ENCODE assay signal across 8 cellular contexts in the genomic region with DNA sequence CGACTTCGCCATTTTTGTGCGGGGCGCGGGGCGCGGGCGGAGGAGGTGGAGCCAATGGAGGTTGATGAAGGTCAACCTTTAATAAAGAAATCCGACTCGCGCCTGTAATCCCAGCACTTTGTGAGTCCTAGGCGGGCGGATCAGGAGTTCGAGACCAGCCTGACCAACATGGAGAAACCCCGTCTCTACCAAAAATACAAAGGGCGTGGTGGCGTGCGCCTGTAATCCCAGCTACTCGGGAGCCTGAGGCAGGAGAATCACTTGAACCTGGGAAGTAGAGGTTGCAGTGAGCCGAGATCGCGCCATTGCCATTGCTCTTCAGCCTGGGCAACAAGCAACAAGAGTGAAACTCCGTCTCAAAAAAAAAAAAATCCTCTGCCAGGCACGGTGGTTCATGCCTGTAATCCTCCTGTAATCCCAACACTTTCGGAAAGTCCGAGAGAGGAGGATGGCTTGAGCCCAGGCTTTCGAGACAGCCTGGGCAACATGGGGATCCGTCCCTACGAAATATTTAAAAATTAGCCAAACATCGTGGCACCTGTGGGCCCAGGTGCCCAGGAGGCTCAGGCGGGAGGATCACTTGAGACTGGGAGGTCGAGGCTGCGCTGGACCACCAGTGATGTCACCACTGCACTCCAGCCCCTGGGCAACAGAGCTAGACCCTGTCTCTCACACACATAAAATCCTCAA. TPM values are rescaled to one million over a fixed set of nuclear protein-coding genes. Genes with fewer than 3 reads are reported as not detected.
A peak's percentile ranks its signal among the peaks of the same experiment; 100 is the strongest.
DNase-seq lines count a peak whose midpoint lies in the region; ATAC-seq, FAIRE-seq and TF ChIP-seq lines count a peak whose summit lies in the region.

No MANE protein-coding gene starts in this region.

- H4K20me1 ChIP-seq in KMS-11 (ENCODE audit: insufficient read depth), result no peaks in the 10 kb centered on the region

- no peak for ATAC-seq in HG02852 (IDR thresholded peaks at IDR 0.05; ENCODE audit: unreplicated experiment)

- peak overlapping the region; percentile 91 to 97 (median 96) for H3K4me3 Mint-ChIP-seq in nephron

- H3K27ac ChIP-seq in KMS-11, result peak overlapping the region; percentile 12
- H3K27ac ChIP-seq in coronary artery, result peak overlapping the region in 1 of 2 donors; percentile 96

- H3K9me3 ChIP-seq in BE2C, result no peaks in the 10 kb centered on the region

- H3K4me3 ChIP-seq in BE2C (ENCODE audit: low read depth, low read length) (peak overlapping the region; percentile 95), KMS-11 (IDR thresholded peaks at IDR 0.05; ENCODE audit: insufficient read depth, low read depth, low read length) (no peak overlapping the region), coronary artery (peak overlapping the region; percentile 94)

- no peaks in the 10 kb centered on the region for H3K27me3 Mint-ChIP-seq in nephron (ENCODE audit: low read depth)

- H3K4me1 ChIP-seq in BE2C (no peaks in the 10 kb centered on the region; the same call in 1 of the 2 replicates), KMS-11 (ENCODE audit: low read depth, poor library complexity, severe bottlenecking) (peaks cover 9% of the 10 kb centered on the region)

- no peak for DNase-seq in BE2C
- DNase-seq in coronary artery (ENCODE audit: low spot score), result no peak
- no peak for DNase-seq in occipital lobe (lab: John Stamatoyannopoulos, UW)
- no peak for DNase-seq in urothelium cell line (ENCODE audit: low spot score)
- no peak for DNase-seq in NCI-H345 treated with DMSO at 0.1 percent for 48 hours (lab: John Stamatoyannopoulos, UW; ENCODE audit: unreplicated experiment)

- peak overlapping the region; percentile 69; the same call in 1 of the 2 replicates for H2AFZ ChIP-seq in KMS-11 (ENCODE audit: low read depth)

- peaks cover 15% of the 10 kb centered on the region for H3K79me2 ChIP-seq in KMS-11 (ENCODE audit: insufficient read depth, low read depth)

- peaks cover 23% of the 10 kb centered on the region for H3K36me3 Mint-ChIP-seq in nephron (ENCODE audit: low read depth)

- TF ChIP-seq CTCF in BE2C (IDR thresholded peaks at IDR 0.05; ENCODE audit: low read depth, low read length), result no peak
- TF ChIP-seq CTCF in KMS-11 (conservative IDR thresholded peaks at IDR 0.05; ENCODE audit: low read depth, low read length), result no peak
- TF ChIP-seq CTCF in coronary artery (IDR thresholded peaks at IDR 0.05), result no peak
- no peak for TF ChIP-seq CTCF in nephron (IDR thresholded peaks at IDR 0.05; ENCODE audit: unreplicated experiment in 3 of 3)

- H3K4me2 ChIP-seq in KMS-11, result peak overlapping the region; percentile 11; the same call in 1 of the 2 replicates

- FAIRE-seq in urothelium cell line (lab: Jason Lieb, UNC), result no peak

- no peak overlapping the region for H3K9ac ChIP-seq in KMS-11

- peaks cover 13% of the 10 kb centered on the region for H3K4me1 Mint-ChIP-seq in nephron

- peak overlapping the region; percentile 68 to 95 (median 93) for H3K27ac Mint-ChIP-seq in nephron

- no peaks in the 10 kb centered on the region for H3K9me3 Mint-ChIP-seq in nephron

- peaks cover 24% of the 10 kb centered on the region for H3K36me3 ChIP-seq in BE2C
- no peaks in the 10 kb centered on the region for H3K36me3 ChIP-seq in KMS-11 (ENCODE audit: insufficient read depth)

- H3K27me3 ChIP-seq in BE2C (no peaks in the 10 kb centered on the region), KMS-11 (ENCODE audit: insufficient read depth, low read depth) (no peaks in the 10 kb centered on the region)

RNA-seq across cellular contexts. Expression of a gene that starts 0.5 kb away (rescaled TPM):
- polyA plus RNA-seq in BE2C (2012; ENCODE audit: insufficient read depth, insufficient read length, low read depth), result 119 TPM
- 19.0 TPM for total RNA-seq in occipital lobe

RNA-seq across cellular contexts. Expression of a gene that starts 4.3 kb away (rescaled TPM):
- polyA plus RNA-seq in BE2C (2012; ENCODE audit: insufficient read depth, insufficient read length, low read depth), result not detected
- total RNA-seq in occipital lobe, result not detected

RNA-seq across cellular contexts. Expression of a gene that starts 11.3 kb away (rescaled TPM):
- 3.4 TPM for polyA plus RNA-seq in BE2C (2012; ENCODE audit: insufficient read depth, insufficient read length, low read depth)
- 0.31 TPM for total RNA-seq in occipital lobe

RNA-seq across cellular contexts. Expression of a gene that starts 13.9 kb away (rescaled TPM):
- polyA plus RNA-seq in BE2C (2012; ENCODE audit: insufficient read depth, insufficient read length, low read depth), result not detected
- total RNA-seq in occipital lobe, result not detected

RNA-seq across cellular contexts. Expression of a gene that starts 16.0 kb away (rescaled TPM):
- 72.7 TPM for polyA plus RNA-seq in BE2C (2012; ENCODE audit: insufficient read depth, insufficient read length, low read depth)
- total RNA-seq in occipital lobe, result 17.3 TPM
